18 cellular contexts compared by ENCODE assay signal in genomic region chr6:14309516-14309915, GRCh38.
"Had no signal": no experiment of that assay in that cellular context is flagged by ENCODE, and none has a peak within 500 bp of the region (broad histone marks: within the 10 kb centered on the region; RNA-seq: fewer than 3 reads in every experiment).

No MANE protein-coding gene starts in this region.

- H3K4me3 Mint-ChIP-seq: activated naive CD4-positive, alpha-beta T cell treated with anti-CD3 and anti-CD28 coated beads for 36 hours; activated T-cell treated with anti-CD3 and anti-CD28 coated beads, Interleukin-2, amount 50 U/mL, for 4 hours; brain; effector memory CD8-positive, alpha-beta T cell had no signal

- H3K36me3 Mint-ChIP-seq: brain had no signal

- ATAC-seq: activated T-cell treated with anti-CD3 and anti-CD28 coated beads, Interleukin-2, amount 50 U/mL, for 4 hours; effector memory CD8-positive, alpha-beta T cell; left colon had no signal

- H3K36me3 ChIP-seq: prostate gland, right atrium auricular region, tibial nerve had no signal

- H3K4me1 ChIP-seq: prostate gland, right atrium auricular region, tibial nerve had no signal

- H3K9me3 Mint-ChIP-seq: activated naive CD4-positive, alpha-beta T cell treated with anti-CD3 and anti-CD28 coated beads for 36 hours; activated T-cell treated with anti-CD3 and anti-CD28 coated beads, Interleukin-2, amount 50 U/mL, for 4 hours; brain; effector memory CD8-positive, alpha-beta T cell had no signal

- H3K27me3 ChIP-seq: right atrium auricular region, tibial nerve had no signal

- H3K27ac Mint-ChIP-seq: activated naive CD4-positive, alpha-beta T cell treated with anti-CD3 and anti-CD28 coated beads for 36 hours; effector memory CD8-positive, alpha-beta T cell had no signal

- DNase-seq: activated CD4-positive, alpha-beta T cell treated with anti-CD3 and anti-CD28 coated beads, Interleukin-2, amount 50 U/mL, for 1 hour; activated CD4-positive, CD25-positive, alpha-beta regulatory T cell treated with anti-CD3 and anti-CD28 coated beads, Interleukin-2, amount 50 U/mL, for 72 hours; activated CD8-positive, alpha-beta memory T cell treated with anti-CD3 and anti-CD28 coated beads, Interleukin-2, amount 50 U/mL, for 4 hours; activated naive CD4-positive, alpha-beta T cell treated with anti-CD3 and anti-CD28 coated beads for 36 hours; activated T-cell treated with anti-CD3 and anti-CD28 coated beads, Interleukin-2, amount 50 U/mL, for 4 hours; anterior cingulate cortex; caudate nucleus; effector memory CD8-positive, alpha-beta T cell; left colon; occipital lobe; stimulated activated CD4-positive, alpha-beta T cell treated with anti-CD3 and anti-CD28 coated beads, Interleukin-2, amount 100 ng/mL, for 24 hours; stimulated activated naive CD4-positive, alpha-beta T cell treated with Interleukin-2 at 50 U/mL for 16 hours; substantia nigra; T1000 had no signal

- H3K9me3 ChIP-seq: prostate gland, right atrium auricular region, tibial nerve had no signal

- H3K27ac ChIP-seq: prostate gland, right atrium auricular region, tibial nerve had no signal

- H3K4me3 ChIP-seq: prostate gland, right atrium auricular region, tibial nerve had no signal
